In the genomic region with DNA sequence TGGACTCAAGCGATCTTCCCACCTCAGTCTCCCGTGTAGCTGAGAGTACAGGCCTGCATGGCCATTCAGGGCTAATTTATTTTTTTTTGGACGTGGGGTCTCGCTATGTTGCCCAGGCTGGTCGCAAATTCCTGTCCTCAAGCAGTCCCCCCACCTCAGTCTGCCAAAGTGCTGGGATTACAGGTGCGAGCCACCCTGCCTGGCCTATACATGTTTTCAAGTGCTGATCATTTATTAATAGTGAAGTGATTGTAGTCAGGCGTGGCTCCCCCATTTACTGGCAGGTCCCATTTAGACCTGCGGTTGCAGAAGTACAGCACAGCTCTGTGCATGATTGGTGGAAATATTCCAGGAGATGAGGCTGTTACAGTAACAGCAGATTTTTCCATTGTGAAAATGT, we compare ENCODE assay signal across 10 cellular contexts. TPM values are rescaled to one million over a fixed set of nuclear protein-coding genes. Genes with fewer than 3 reads are reported as not detected.
DNase-seq lines count a peak whose midpoint lies in the region; ATAC-seq and TF ChIP-seq lines count a peak whose summit lies in the region.
"Had no signal": no experiment of that assay in that cellular context is flagged by ENCODE, and none has a peak within 500 bp of the region (broad histone marks: within the 10 kb centered on the region; RNA-seq: fewer than 3 reads in every experiment).

No MANE protein-coding gene starts in this region.

- TF ChIP-seq POLR2A in vagina (IDR thresholded peaks at IDR 0.05): no peak

- H3K9ac ChIP-seq in endodermal cell (ENCODE audit: extremely low read depth, low read length, poor library complexity, severe bottlenecking): no peak overlapping the region

- H3K27me3 Mint-ChIP-seq in GM23338 (ENCODE audit: insufficient read depth, low read depth, poor library complexity): peaks cover 4% of the 10 kb centered on the region
- no peaks in the 10 kb centered on the region for H3K27me3 Mint-ChIP-seq in endodermal cell (ENCODE audit: insufficient read depth)
- H3K27me3 Mint-ChIP-seq in nephron progenitor cell (ENCODE audit: low read depth, poor library complexity): no peaks in the 10 kb centered on the region

- H3K4me1 Mint-ChIP-seq in GM23338 (peaks cover 24% of the 10 kb centered on the region), endodermal cell (peaks cover 8% of the 10 kb centered on the region), nephron progenitor cell (peaks cover 62% of the 10 kb centered on the region)

- H3K4me3 ChIP-seq in AG10803 (ENCODE audit: low read length) (no peak overlapping the region), GM23338 (no peak overlapping the region), endodermal cell (ENCODE audit: low read length) (no peak overlapping the region), vagina (no peak overlapping the region)

- H3K4me2 ChIP-seq in GM23338: no peak overlapping the region

- H3K9me3 ChIP-seq in endodermal cell (ENCODE audit: control insufficient read depth, low read length): no peaks in the 10 kb centered on the region
- no peaks in the 10 kb centered on the region for H3K9me3 ChIP-seq in vagina

- intact Hi-C loops in vagina (cut with DNase I): no loop called here

- H3K4me3 Mint-ChIP-seq in GM23338 (no peak overlapping the region), endodermal cell (no peak overlapping the region), nephron progenitor cell (no peak overlapping the region)

- no peaks in the 10 kb centered on the region for H3K9me2 ChIP-seq in GM23338 (ENCODE audit: insufficient read depth)

- 90 to 99% methylated on average over 6 to 8 of the region's 8 CpGs for WGBS in endodermal cell (ENCODE audit: insufficient coverage in 1 of 2, insufficient read length in 1 of 2), 2 experiments

- peaks cover 80% of the 10 kb centered on the region for H4K20me1 ChIP-seq in GM23338 (replicated peaks; ENCODE audit: insufficient read depth)

- DNase-seq in AG10803 (ENCODE audit: low read depth) (peak; percentile 59), GM23338 (ENCODE audit: low spot score) (no peak), endodermal cell (no peak), nephron progenitor cell (no peak), vagina (ENCODE audit: extremely low spot score in 2 of 2) (no peak), DMS53 (lab: John Stamatoyannopoulos, UW) (no peak)
- DNase-seq: NCI-H1417, NCI-H69 had no signal

- ATAC-seq in GM23338 (no peak), HG03442 (IDR thresholded peaks at IDR 0.05; ENCODE audit: unreplicated experiment) (no peak), HG03045 (IDR thresholded peaks at IDR 0.05; ENCODE audit: unreplicated experiment) (no peak)

- TF ChIP-seq CTCF in AG10803 (conservative IDR thresholded peaks at IDR 0.05; ENCODE audit: low read length) (no peak), GM23338 (conservative IDR thresholded peaks at IDR 0.05; ENCODE audit: low read depth in 2 of 2) (no peak), endodermal cell (conservative IDR thresholded peaks at IDR 0.05) (no peak), nephron progenitor cell (IDR thresholded peaks at IDR 0.05) (no peak), vagina (IDR thresholded peaks at IDR 0.05) (no peak)

- H3K4me1 ChIP-seq in GM23338 (ENCODE audit: insufficient read depth) (no peaks in the 10 kb centered on the region; the same call in 1 of the 2 replicates), endodermal cell (ENCODE audit: control insufficient read depth, insufficient read depth, low read length) (no peaks in the 10 kb centered on the region), vagina (peaks cover 92% of the 10 kb centered on the region)

- H3K27ac ChIP-seq in GM23338 (ENCODE audit: low read depth): peak overlapping the region; percentile 8; the same call in 1 of the 2 replicates
- H3K27ac ChIP-seq in endodermal cell (ENCODE audit: low read depth, low read length): no peak overlapping the region
- no peak overlapping the region for H3K27ac ChIP-seq in vagina

- H3F3A ChIP-seq in GM23338 (replicated peaks; ENCODE audit: low read depth): 0 out of 2 replicates have a peak, but pooled peaks cover 6% of the 10 kb centered on the region

- no peaks in the 10 kb centered on the region for H3K9me3 Mint-ChIP-seq in GM23338
- no peaks in the 10 kb centered on the region for H3K9me3 Mint-ChIP-seq in endodermal cell
- H3K9me3 Mint-ChIP-seq in nephron progenitor cell: no peaks in the 10 kb centered on the region

- H3K27me3 ChIP-seq in GM23338 (ENCODE audit: insufficient read depth): no peaks in the 10 kb centered on the region
- H3K27me3 ChIP-seq in endodermal cell (ENCODE audit: control insufficient read depth, insufficient read depth, low read length, poor library complexity, severe bottlenecking): no peaks in the 10 kb centered on the region
- no peaks in the 10 kb centered on the region for H3K27me3 ChIP-seq in vagina

- H3K36me3 Mint-ChIP-seq in GM23338 (ENCODE audit: low read depth) (peaks cover 2% of the 10 kb centered on the region; the same call in 2 of the 3 replicates), endodermal cell (ENCODE audit: low read depth) (peaks cover 15% of the 10 kb centered on the region), nephron progenitor cell (ENCODE audit: low read depth) (peaks cover 28% of the 10 kb centered on the region)

- H3K27ac Mint-ChIP-seq in GM23338 (0 out of 2 replicates have a peak overlapping the region, but pooled peaks have one; percentile 62), endodermal cell (peak overlapping the region; percentile 52), nephron progenitor cell (peak overlapping the region; percentile 79)

- no peaks in the 10 kb centered on the region for H3K36me3 ChIP-seq in GM23338 (ENCODE audit: insufficient read depth)
- peaks cover 12% of the 10 kb centered on the region for H3K36me3 ChIP-seq in endodermal cell (ENCODE audit: control insufficient read depth, insufficient read depth, low read length)
- no peaks in the 10 kb centered on the region for H3K36me3 ChIP-seq in vagina

- no peak overlapping the region for H2AFZ ChIP-seq in GM23338

- H3K79me2 ChIP-seq in GM23338 (replicated peaks; ENCODE audit: insufficient read depth): peaks cover 100% of the 10 kb centered on the region

TF ChIP-seq in GM23338, 12 proteins besides CTCF, POLR2A, EP300 and RAD21 (continues in another document):
- TF ChIP-seq CREB1 (CRISPR knock-in tag; IDR thresholded peaks at IDR 0.05; ENCODE audit: low read depth): no peak
- TF ChIP-seq POLR2AphosphoS5 (IDR thresholded peaks at IDR 0.05; ENCODE audit: low read depth): no peak
- TF ChIP-seq JUNB (IDR thresholded peaks at IDR 0.05; ENCODE audit: unreplicated experiment): no peak
- no peak for TF ChIP-seq ZNF331 (CRISPR knock-in tag; IDR thresholded peaks at IDR 0.05; ENCODE audit: low read depth)
- no peak for TF ChIP-seq ETS1 (IDR thresholded peaks at IDR 0.05)

RNA-seq across cellular contexts. Expression of gene FOXK2, which starts 8.4 kb away (rescaled TPM):
- total RNA-seq in GM23338 (2014; rRNA removed; shearing (Covaris generic)): 62.4 and 66.0 TPM in 2 replicates
- 12.2 and 12.3 TPM in 2 replicates for polyA plus RNA-seq in GM23338 (2016; fragmentation: Nextera tagmentation; extraction: Ambion mirVana)
- 10 to 100 TPM; 67.2 to 68.1 TPM for total RNA-seq in endodermal cell
- polyA plus RNA-seq in endodermal cell (2013, experiment 1 of 2): 58.7 TPM
- polyA plus RNA-seq in endodermal cell (2013, experiment 2 of 2): 53.1 TPM
- total RNA-seq in vagina: 55.5 TPM
